In the genomic region with DNA sequence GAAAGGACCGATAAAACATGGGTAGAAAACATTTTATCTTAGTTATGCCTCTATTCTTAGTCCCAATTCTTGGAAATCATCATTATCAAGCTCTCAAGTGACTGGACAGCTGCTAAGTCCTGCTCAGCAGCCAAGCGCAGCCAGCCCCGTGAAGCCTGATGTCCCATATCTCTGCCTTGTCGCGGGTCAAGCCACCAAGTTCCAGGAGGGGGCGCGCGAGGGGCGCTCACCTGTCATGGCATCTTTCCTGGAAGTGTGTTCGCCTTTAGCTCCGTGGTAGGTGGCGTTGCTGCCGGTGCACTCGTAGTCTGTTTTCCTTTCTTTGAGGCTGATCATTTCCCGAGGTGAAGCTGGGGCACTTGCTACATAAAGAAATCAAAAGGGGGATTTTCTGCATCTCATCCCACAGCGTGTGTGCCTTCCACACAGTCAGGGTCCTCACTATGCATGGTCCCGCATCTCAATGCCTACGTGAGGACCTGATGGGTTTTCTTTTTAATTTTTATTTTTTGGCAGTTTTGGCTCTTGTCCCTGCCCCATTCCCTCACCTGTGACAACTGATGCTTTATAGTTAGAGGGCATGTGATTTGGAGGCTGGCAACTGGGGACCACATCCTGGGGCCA, we compare ENCODE assay signal across 8 cellular contexts.
DNase-seq lines count a peak whose midpoint lies in the region; ATAC-seq, FAIRE-seq and TF ChIP-seq lines count a peak whose summit lies in the region.

No MANE protein-coding gene starts in this region.

- no peak overlapping the region for H4K5ac ChIP-seq in H1 (ENCODE audit: insufficient read length, low read depth, low read length)

- peak; percentile 88 to 95 for TF ChIP-seq RAD21 in H1 (IDR thresholded peaks at IDR 0.05 in 1 of 2, conservative IDR thresholded peaks at IDR 0.05 in 1 of 2; ENCODE audit: low read depth in 2 of 2, low read length in 2 of 2)

- peaks cover 17 to 21% of the 10 kb centered on the region in 2 donors for H3K27me3 Mint-ChIP-seq in natural killer cell treated with Interleukin-12 subunit alpha and Interleukin-12 subunit beta and Interleukin-15 and Interleukin-18, amount 100 ng/mL, for 72 hours

- H4K20me1 ChIP-seq in H1 (replicated peaks in 1 of 2; ENCODE audit: control insufficient read depth in 1 of 2, insufficient read depth in 2 of 2, low read length in 2 of 2): no peaks in the 10 kb centered on the region

- peak overlapping the region; percentile 67; the same call in 1 of the 2 replicates for H2AFZ ChIP-seq in H1 (ENCODE audit: low read length)

- H4K8ac ChIP-seq in H1 (ENCODE audit: extremely low read depth, insufficient read depth, low read length): no peak overlapping the region

- no peaks in the 10 kb centered on the region for H3K79me2 ChIP-seq in H1 (ENCODE audit: control insufficient read depth in 1 of 2, insufficient read depth in 2 of 2, low read length in 2 of 2)

- no peak overlapping the region for H2AK5ac ChIP-seq in H1 (ENCODE audit: low read depth, low read length)

- FAIRE-seq in H1 (lab: Jason Lieb, UNC): peak; percentile 65

- H2BK5ac ChIP-seq in H1 (ENCODE audit: low read depth, low read length): no peak overlapping the region; the same call in 1 of the 2 replicates

- no peak overlapping the region for H3K9ac ChIP-seq in H1 (replicated peaks in 1 of 4; ENCODE audit: extremely low read depth in 1 of 4, low read depth in 3 of 4, low read length in 3 of 4)

- peak overlapping the region in 1 of 2 experiments; percentile 63; a peak in 2 of 4 replicates for H3K4me2 ChIP-seq in H1 (ENCODE audit: insufficient read depth in 1 of 2, low read depth in 2 of 2, low read length in 2 of 2)

- H3K4ac ChIP-seq in H1 (replicated peaks; ENCODE audit: insufficient read length, low read depth, low read length): no peak overlapping the region

- H3K14ac ChIP-seq in H1 (ENCODE audit: insufficient read length): no peak overlapping the region

- H3K36me3 ChIP-seq in H1 (ENCODE audit: control insufficient read depth in 2 of 4, insufficient read depth in 4 of 4, low read length in 3 of 4) (no peaks in the 10 kb centered on the region), suprapubic skin (no peaks in the 10 kb centered on the region)

- no peak overlapping the region for H3K27ac ChIP-seq in H1 (ENCODE audit: low read depth, low read length)
- H3K27ac ChIP-seq in suprapubic skin: no peak overlapping the region

- no peaks in the 10 kb centered on the region for H3K23me2 ChIP-seq in H1 (ENCODE audit: low read depth, low read length)

- H3K4me3 Mint-ChIP-seq in natural killer cell treated with Interleukin-12 subunit alpha and Interleukin-12 subunit beta and Interleukin-15 and Interleukin-18, amount 100 ng/mL, for 72 hours: no peak overlapping the region

- no peaks in the 10 kb centered on the region for H3K9me3 Mint-ChIP-seq in natural killer cell treated with Interleukin-12 subunit alpha and Interleukin-12 subunit beta and Interleukin-15 and Interleukin-18, amount 100 ng/mL, for 72 hours

- no peaks in the 10 kb centered on the region for H3K79me1 ChIP-seq in H1 (ENCODE audit: low read depth, low read length)

- no peak for TF ChIP-seq EP300 in H1 (IDR thresholded peaks at IDR 0.05; ENCODE audit: borderline replicate concordance in 1 of 2, low read depth in 2 of 2, low read length in 2 of 2)
- TF ChIP-seq EP300 in suprapubic skin (IDR thresholded peaks at IDR 0.05): no peak

- H3K27ac Mint-ChIP-seq in natural killer cell treated with Interleukin-12 subunit alpha and Interleukin-12 subunit beta and Interleukin-15 and Interleukin-18, amount 100 ng/mL, for 72 hours: no peak overlapping the region

- CTCF ChIA-PET in H1 (lab: Charles Lee; ENCODE audit: partially characterized antibody): interaction anchor here (0.6 to 3.9 kb wide), 62 partner anchors 10 to 1031 kb away, joined by 3 to 35 read pairs (median 4); no protein-coding TSS in a partner anchor

- TF ChIP-seq CTCF in H1 (IDR thresholded peaks at IDR 0.05; ENCODE audit: control extremely low read depth in 1 of 3, insufficient read depth in 1 of 3, low read depth in 1 of 3, low read length in 3 of 3) (peak; percentile 95 to 96 (median 96)), suprapubic skin (IDR thresholded peaks at IDR 0.05) (peak; percentile 2 to 67)

- H3K4me3 ChIP-seq in H1 (ENCODE audit: extremely low read depth in 1 of 4, insufficient read depth in 2 of 4, low read depth in 3 of 4, low read length in 4 of 4) (peak overlapping the region in 1 of 4 experiments; percentile 20; a peak in 2 of 8 replicates), suprapubic skin (no peak overlapping the region)

- no peak overlapping the region for H2BK15ac ChIP-seq in H1 (ENCODE audit: low read length)

- 0 out of 2 replicates have a peak overlapping the region, but pooled peaks have one; percentile 27 for H2BK12ac ChIP-seq in H1 (ENCODE audit: low read depth, low read length)

- peaks cover 0 to 7% (median 0%) of the 10 kb centered on the region in 4 experiments; a peak in 3 of 7 replicates for H3K4me1 ChIP-seq in H1 (replicated peaks in 1 of 4; ENCODE audit: control insufficient read depth in 3 of 4, insufficient read depth in 4 of 4, low read length in 3 of 4)
- no peaks in the 10 kb centered on the region for H3K4me1 ChIP-seq in suprapubic skin

- no peak overlapping the region for H4K91ac ChIP-seq in H1 (replicated peaks; ENCODE audit: insufficient read length, low read length)

- POLR2A ChIA-PET in H1 (lab: Charles Lee; ENCODE audit: partially characterized antibody): interaction anchor here (1.9 kb wide), 1 partner anchor 10 kb away, joined by 4 read pairs; no protein-coding TSS in a partner anchor

- H2BK20ac ChIP-seq in H1 (ENCODE audit: low read length): no peak overlapping the region

- peak; percentile 85 for ATAC-seq in HG02870 (IDR thresholded peaks at IDR 0.05; ENCODE audit: unreplicated experiment)
- ATAC-seq in natural killer cell treated with Interleukin-12 subunit alpha and Interleukin-12 subunit beta and Interleukin-15 and Interleukin-18, amount 100 ng/mL, for 72 hours: peak; percentile 57 to 65

- H3K9me3 ChIP-seq in H1 (ENCODE audit: insufficient read depth in 2 of 2, low read depth in 1 of 2, low read length in 1 of 2) (no peaks in the 10 kb centered on the region), suprapubic skin (no peaks in the 10 kb centered on the region)

- no peak overlapping the region for H3K18ac ChIP-seq in H1 (ENCODE audit: extremely low read depth, low read length)

- WGBS in H1 (ENCODE audit: extremely low coverage in 1 of 2, insufficient coverage in 1 of 2, insufficient read length in 1 of 2, insufficient replicate concordance in 2 of 2, low coverage in 1 of 2, low lambda C conversion rate in 2 of 2, missing lambda C conversion rate in 1 of 2), 2 experiments: 11% methylated on average over 18 of the region's 18 CpGs; no CpG with 5 or more reads in 1 of the 2 experiments
- WGBS in suprapubic skin: 15% methylated on average over 18 of the region's 18 CpGs

- no peak overlapping the region for H3K56ac ChIP-seq in H1 (replicated peaks; ENCODE audit: insufficient read length, low read depth, low read length)

- H3K4me1 Mint-ChIP-seq in natural killer cell treated with Interleukin-12 subunit alpha and Interleukin-12 subunit beta and Interleukin-15 and Interleukin-18, amount 100 ng/mL, for 72 hours (ENCODE audit: low read depth in 2 of 2): peaks cover 6 to 10% of the 10 kb centered on the region in 2 donors

- no peak overlapping the region for H3K23ac ChIP-seq in H1 (ENCODE audit: insufficient read length)

- peak; percentile 57 for DNase-seq in activated gamma-delta T cell treated with Interleukin-2 at 50 U/mL for 16 hours
- DNase-seq in activated gamma-delta T cell (lab: John Stamatoyannopoulos, UW): no peak
- DNase-seq in NCI-H2107 treated with DMSO at 0.1 percent for 48 hours (lab: John Stamatoyannopoulos, UW; ENCODE audit: unreplicated experiment): peak; percentile 38
- peak; percentile 51 to 57 for DNase-seq in activated CD4-positive, alpha-beta T cell treated with anti-CD3 and anti-CD28 coated beads, Interleukin-2, amount 50 U/mL, for 4 hours
- DNase-seq in H1 (ENCODE audit: low read depth in 1 of 2, low spot score in 2 of 2): peak; percentile 69 to 98
- DNase-seq in natural killer cell treated with Interleukin-12 subunit alpha and Interleukin-12 subunit beta and Interleukin-15 and Interleukin-18, amount 100 ng/mL, for 72 hours (ENCODE audit: low spot score): peak; percentile 72
- peak; percentile 64 to 80 for DNase-seq in suprapubic skin (ENCODE audit: low spot score in 2 of 2)

- H2BK120ac ChIP-seq in H1 (replicated peaks; ENCODE audit: low read depth, low read length): no peak overlapping the region

- no peaks in the 10 kb centered on the region for H3K36me3 Mint-ChIP-seq in natural killer cell treated with Interleukin-12 subunit alpha and Interleukin-12 subunit beta and Interleukin-15 and Interleukin-18, amount 100 ng/mL, for 72 hours

- TF ChIP-seq POLR2A in H1 (IDR thresholded peaks at IDR 0.05; ENCODE audit: control extremely low read depth in 1 of 2, low read depth in 2 of 2, low read length in 2 of 2) (no peak), suprapubic skin (IDR thresholded peaks at IDR 0.05) (no peak)

- H3K27me3 ChIP-seq in H1 (replicated peaks in 1 of 4; ENCODE audit: control insufficient read depth in 3 of 4, extremely low read depth in 1 of 4, insufficient read depth in 3 of 4, low read length in 3 of 4) (no peaks in the 10 kb centered on the region), suprapubic skin (peaks cover 24% of the 10 kb centered on the region)

TF ChIP-seq in H1, 55 proteins besides CTCF, POLR2A, EP300 and RAD21 (continues in another document):
- TF ChIP-seq CREB1 (IDR thresholded peaks at IDR 0.05) (peak; percentile 59), KDM1A (IDR thresholded peaks at IDR 0.05; ENCODE audit: borderline replicate concordance, low read length) (no peak), EZH2 (IDR thresholded peaks at IDR 0.05; ENCODE audit: low read depth, low read length, severe bottlenecking) (no peak), SRF (IDR thresholded peaks at IDR 0.05; ENCODE audit: low read depth, low read length) (no peak), TEAD4 (IDR thresholded peaks at IDR 0.05; ENCODE audit: low read depth, low read length) (peak; percentile 48; the same call in 1 of the 2 replicates), HDAC2 (IDR thresholded peaks at IDR 0.05; ENCODE audit: borderline replicate concordance in 1 of 2, low read depth in 2 of 2, low read length in 2 of 2) (no peak), RXRA (IDR thresholded peaks at IDR 0.05; ENCODE audit: insufficient read depth, low read depth, low read length) (no peak), SIN3A (conservative IDR thresholded peaks at IDR 0.05 in 1 of 2, IDR thresholded peaks at IDR 0.05 in 1 of 2; ENCODE audit: low read depth in 1 of 2, low read length in 2 of 2) (peak in 1 of 2 experiments; percentile 74; a peak in 2 of 4 replicates), YY1 (IDR thresholded peaks at IDR 0.05; ENCODE audit: low read depth, low read length) (peak; percentile 83), GABPA (IDR thresholded peaks at IDR 0.05; ENCODE audit: borderline replicate concordance, insufficient read depth, low read length) (no peak), SIX5 (IDR thresholded peaks at IDR 0.05; ENCODE audit: low read depth, low read length) (no peak)
